1 cellular context compared by ENCODE assay signal in the genomic region with DNA sequence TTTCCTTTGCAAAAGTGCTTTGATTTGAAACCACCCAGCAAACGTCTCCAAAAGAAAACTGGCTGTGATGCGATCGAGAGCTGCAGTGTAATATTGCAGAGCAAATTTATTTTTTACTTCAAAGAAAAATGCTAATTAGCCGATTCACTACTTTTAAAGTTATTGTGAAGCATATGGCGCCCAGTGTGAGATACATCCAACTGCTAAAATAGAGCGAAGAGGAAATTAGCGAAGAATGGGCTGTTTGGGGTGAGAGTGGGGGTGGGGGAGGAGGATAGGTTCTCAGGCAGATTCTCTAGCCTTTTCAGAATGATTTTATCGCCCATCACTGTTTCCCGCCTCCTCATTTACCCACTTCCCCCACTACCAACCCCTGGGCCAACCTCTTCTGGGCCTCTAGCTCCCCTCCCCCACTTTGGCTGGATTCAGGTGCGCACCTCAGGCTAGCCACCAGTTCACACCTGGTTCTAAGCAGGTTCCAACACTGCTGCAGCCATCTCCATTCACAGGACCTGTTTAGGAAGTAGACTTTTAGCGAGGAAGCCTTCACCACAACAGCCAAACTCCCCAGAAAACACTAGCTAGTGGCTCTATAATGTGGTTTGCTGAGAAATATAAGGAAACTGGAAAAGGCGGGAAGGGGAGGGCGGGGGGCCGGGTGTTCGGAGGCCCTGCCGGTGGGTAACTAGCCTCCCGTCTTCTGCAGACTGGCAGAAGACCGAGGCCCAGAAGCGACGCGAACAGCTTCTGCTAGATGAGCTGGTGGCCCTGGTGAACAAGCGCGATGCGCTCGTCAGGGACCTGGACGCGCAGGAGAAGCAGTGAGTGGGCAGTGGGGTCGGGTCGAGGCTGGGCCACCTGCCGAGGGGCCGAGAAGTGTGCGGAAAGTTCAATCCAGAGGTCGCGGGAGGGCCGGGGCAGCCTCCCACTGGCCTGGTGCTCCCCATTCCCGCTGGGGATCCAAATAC.
A peak's percentile ranks its signal among the peaks of the same experiment; 100 is the strongest.
TF ChIP-seq lines count a peak whose summit lies in the region.

No MANE protein-coding gene starts in this region.

TF ChIP-seq in GM23338, 12 proteins besides CTCF, POLR2A, EP300 and RAD21 (continued from another document):
- TF ChIP-seq, protein P1, sequence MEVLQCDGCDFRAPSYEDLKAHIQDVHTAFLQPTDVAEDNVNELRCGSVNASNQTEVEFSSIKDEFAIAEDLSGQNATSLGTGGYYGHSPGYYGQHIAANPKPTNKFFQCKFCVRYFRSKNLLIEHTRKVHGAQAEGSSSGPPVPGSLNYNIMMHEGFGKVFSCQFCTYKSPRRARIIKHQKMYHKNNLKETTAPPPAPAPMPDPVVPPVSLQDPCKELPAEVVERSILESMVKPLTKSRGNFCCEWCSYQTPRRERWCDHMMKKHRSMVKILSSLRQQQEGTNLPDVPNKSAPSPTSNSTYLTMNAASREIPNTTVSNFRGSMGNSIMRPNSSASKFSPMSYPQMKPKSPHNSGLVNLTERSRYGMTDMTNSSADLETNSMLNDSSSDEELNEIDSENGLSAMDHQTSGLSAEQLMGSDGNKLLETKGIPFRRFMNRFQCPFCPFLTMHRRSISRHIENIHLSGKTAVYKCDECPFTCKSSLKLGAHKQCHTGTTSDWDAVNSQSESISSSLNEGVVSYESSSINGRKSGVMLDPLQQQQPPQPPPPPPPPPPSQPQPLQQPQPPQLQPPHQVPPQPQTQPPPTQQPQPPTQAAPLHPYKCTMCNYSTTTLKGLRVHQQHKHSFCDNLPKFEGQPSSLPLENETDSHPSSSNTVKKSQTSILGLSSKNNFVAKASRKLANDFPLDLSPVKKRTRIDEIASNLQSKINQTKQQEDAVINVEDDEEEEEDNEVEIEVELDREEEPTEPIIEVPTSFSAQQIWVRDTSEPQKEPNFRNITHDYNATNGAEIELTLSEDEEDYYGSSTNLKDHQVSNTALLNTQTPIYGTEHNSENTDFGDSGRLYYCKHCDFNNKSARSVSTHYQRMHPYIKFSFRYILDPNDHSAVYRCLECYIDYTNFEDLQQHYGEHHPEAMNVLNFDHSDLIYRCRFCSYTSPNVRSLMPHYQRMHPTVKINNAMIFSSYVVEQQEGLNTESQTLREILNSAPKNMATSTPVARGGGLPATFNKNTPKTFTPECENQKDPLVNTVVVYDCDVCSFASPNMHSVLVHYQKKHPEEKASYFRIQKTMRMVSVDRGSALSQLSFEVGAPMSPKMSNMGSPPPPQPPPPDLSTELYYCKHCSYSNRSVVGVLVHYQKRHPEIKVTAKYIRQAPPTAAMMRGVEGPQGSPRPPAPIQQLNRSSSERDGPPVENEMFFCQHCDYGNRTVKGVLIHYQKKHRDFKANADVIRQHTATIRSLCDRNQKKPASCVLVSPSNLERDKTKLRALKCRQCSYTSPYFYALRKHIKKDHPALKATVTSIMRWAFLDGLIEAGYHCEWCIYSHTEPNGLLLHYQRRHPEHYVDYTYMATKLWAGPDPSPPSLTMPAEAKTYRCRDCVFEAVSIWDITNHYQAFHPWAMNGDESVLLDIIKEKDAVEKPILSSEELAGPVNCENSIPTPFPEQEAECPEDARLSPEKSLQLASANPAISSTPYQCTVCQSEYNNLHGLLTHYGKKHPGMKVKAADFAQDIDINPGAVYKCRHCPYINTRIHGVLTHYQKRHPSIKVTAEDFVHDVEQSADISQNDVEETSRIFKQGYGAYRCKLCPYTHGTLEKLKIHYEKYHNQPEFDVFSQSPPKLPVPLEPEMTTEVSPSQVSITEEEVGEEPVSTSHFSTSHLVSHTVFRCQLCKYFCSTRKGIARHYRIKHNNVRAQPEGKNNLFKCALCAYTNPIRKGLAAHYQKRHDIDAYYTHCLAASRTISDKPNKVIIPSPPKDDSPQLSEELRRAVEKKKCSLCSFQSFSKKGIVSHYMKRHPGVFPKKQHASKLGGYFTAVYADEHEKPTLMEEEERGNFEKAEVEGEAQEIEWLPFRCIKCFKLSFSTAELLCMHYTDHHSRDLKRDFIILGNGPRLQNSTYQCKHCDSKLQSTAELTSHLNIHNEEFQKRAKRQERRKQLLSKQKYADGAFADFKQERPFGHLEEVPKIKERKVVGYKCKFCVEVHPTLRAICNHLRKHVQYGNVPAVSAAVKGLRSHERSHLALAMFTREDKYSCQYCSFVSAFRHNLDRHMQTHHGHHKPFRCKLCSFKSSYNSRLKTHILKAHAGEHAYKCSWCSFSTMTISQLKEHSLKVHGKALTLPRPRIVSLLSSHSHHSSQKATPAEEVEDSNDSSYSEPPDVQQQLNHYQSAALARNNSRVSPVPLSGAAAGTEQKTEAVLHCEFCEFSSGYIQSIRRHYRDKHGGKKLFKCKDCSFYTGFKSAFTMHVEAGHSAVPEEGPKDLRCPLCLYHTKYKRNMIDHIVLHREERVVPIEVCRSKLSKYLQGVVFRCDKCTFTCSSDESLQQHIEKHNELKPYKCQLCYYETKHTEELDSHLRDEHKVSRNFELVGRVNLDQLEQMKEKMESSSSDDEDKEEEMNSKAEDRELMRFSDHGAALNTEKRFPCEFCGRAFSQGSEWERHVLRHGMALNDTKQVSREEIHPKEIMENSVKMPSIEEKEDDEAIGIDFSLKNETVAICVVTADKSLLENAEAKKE (CRISPR knock-in tag; IDR thresholded peaks at IDR 0.05): peak; percentile 95
- TF ChIP-seq ZNF114 (CRISPR knock-in tag; IDR thresholded peaks at IDR 0.05) (no peak), EZH2 (IDR thresholded peaks at IDR 0.05; ENCODE audit: low read depth, unreplicated experiment) (no peak), JUNB (IDR thresholded peaks at IDR 0.05; ENCODE audit: unreplicated experiment) (no peak)
- TF ChIP-seq, protein P2, sequence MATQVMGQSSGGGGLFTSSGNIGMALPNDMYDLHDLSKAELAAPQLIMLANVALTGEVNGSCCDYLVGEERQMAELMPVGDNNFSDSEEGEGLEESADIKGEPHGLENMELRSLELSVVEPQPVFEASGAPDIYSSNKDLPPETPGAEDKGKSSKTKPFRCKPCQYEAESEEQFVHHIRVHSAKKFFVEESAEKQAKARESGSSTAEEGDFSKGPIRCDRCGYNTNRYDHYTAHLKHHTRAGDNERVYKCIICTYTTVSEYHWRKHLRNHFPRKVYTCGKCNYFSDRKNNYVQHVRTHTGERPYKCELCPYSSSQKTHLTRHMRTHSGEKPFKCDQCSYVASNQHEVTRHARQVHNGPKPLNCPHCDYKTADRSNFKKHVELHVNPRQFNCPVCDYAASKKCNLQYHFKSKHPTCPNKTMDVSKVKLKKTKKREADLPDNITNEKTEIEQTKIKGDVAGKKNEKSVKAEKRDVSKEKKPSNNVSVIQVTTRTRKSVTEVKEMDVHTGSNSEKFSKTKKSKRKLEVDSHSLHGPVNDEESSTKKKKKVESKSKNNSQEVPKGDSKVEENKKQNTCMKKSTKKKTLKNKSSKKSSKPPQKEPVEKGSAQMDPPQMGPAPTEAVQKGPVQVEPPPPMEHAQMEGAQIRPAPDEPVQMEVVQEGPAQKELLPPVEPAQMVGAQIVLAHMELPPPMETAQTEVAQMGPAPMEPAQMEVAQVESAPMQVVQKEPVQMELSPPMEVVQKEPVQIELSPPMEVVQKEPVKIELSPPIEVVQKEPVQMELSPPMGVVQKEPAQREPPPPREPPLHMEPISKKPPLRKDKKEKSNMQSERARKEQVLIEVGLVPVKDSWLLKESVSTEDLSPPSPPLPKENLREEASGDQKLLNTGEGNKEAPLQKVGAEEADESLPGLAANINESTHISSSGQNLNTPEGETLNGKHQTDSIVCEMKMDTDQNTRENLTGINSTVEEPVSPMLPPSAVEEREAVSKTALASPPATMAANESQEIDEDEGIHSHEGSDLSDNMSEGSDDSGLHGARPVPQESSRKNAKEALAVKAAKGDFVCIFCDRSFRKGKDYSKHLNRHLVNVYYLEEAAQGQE (IDR thresholded peaks at IDR 0.05; ENCODE audit: unreplicated experiment): no peak
